13 cellular contexts compared by ENCODE assay signal in the genomic region with DNA sequence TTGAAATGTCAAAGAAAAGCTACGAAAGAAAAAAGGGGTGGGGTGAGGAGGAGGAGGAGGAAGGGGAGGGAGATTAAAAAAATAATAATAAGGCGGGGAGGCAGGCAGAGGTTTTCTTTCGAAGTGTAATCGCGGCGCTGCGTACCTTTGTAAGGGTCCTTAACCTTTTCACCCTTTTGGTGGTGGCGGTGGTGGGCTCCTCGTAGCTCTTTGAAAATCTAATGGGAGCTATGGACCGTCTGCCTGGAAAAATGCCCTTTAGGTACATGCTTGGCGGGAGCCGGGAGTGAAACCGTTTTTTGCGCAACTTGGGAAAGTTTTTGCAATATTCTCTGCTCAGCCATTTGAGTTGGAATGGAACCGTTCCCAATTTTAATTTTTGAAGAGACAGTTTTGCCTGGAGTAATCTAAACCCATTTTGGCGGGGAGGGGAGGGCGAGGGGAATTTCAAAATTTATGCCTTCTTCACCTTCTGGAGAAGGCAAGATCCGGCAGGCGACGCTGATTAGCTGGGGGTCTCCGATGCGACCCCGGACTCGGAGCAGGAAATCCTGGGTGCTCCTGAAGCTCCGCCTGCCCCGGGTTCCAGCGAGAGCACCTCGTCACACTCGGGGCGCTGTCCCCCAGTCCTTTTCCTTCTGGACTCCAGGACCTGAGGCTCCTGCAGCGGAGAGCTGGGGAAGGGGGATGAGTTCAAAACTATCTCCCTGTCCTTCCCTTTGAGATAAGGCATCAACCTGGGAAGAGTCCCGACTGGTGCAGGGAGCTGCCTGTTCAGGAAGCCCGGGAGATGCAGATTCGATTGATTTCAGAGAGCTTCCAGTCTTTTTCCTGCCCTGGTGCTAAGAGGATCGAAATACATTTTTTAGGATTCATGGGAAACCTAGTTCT.
DNase-seq lines count a peak whose midpoint lies in the region; ATAC-seq and TF ChIP-seq lines count a peak whose summit lies in the region.
"Had no signal": no experiment of that assay in that cellular context is flagged by ENCODE, and none has a peak within 500 bp of the region (broad histone marks: within the 10 kb centered on the region; RNA-seq: fewer than 3 reads in every experiment).

No MANE protein-coding gene starts in this region.

- no peak overlapping the region for H2AFZ ChIP-seq in ACC112 (ENCODE audit: low read length, unreplicated experiment)

- no peak overlapping the region for H3K27ac Mint-ChIP-seq in HFFc6
- H3K27ac Mint-ChIP-seq in mesothelial cell of epicardium: no peak overlapping the region
- H3K27ac Mint-ChIP-seq: activated naive CD8-positive, alpha-beta T cell treated with anti-CD3 and anti-CD28 coated beads, Interleukin-2, amount 10 ng/mL, durations not matched to agents 7 days and 5 days; stimulated activated naive CD8-positive, alpha-beta T cell treated with anti-CD3 and anti-CD28 coated beads, Interleukin-15, Interleukin-2, amounts not matched to agents 100 ng/mL and 50 ng/mL, for 24 hours had no signal

- H3K4me3 Mint-ChIP-seq in HFFc6: peak overlapping the region; percentile 85
- H3K4me3 Mint-ChIP-seq in mesothelial cell of epicardium: peak overlapping the region; percentile 73

- H3K9me3 Mint-ChIP-seq in HFFc6: no peaks in the 10 kb centered on the region
- H3K9me3 Mint-ChIP-seq in mesothelial cell of epicardium: peaks cover 3% of the 10 kb centered on the region
- H3K9me3 Mint-ChIP-seq: activated naive CD8-positive, alpha-beta T cell treated with anti-CD3 and anti-CD28 coated beads, Interleukin-2, amount 10 ng/mL, durations not matched to agents 7 days and 5 days; stimulated activated naive CD8-positive, alpha-beta T cell treated with anti-CD3 and anti-CD28 coated beads, Interleukin-15, Interleukin-2, amounts not matched to agents 100 ng/mL and 50 ng/mL, for 24 hours had no signal

- no peak for DNase-seq in HFFc6
- DNase-seq in esophagus muscularis mucosa (ENCODE audit: extremely low spot score): no peak
- DNase-seq in mesothelial cell of epicardium (ENCODE audit: low spot score in 2 of 2, unreplicated experiment in 2 of 2): no peak
- DNase-seq in NCI-H446 (lab: John Stamatoyannopoulos, UW): no peak
- no peak for DNase-seq in HuH-7.5 (ENCODE audit: low spot score)
- DNase-seq in NCI-H1092 (lab: John Stamatoyannopoulos, UW): no peak
- DNase-seq: activated naive CD8-positive, alpha-beta T cell treated with anti-CD3 and anti-CD28 coated beads, Interleukin-2, amount 10 ng/mL, durations not matched to agents 7 days and 5 days; COR-L47; NK-92 treated with Interleukin-12 subunit alpha and Interleukin-12 subunit beta, amount 100 ng/mL, for 24 hours had no signal

- no peak for TF ChIP-seq CTCF in HFFc6 (IDR thresholded peaks at IDR 0.05)
- TF ChIP-seq CTCF in esophagus muscularis mucosa (IDR thresholded peaks at IDR 0.05): no peak
- TF ChIP-seq CTCF in mesothelial cell of epicardium (IDR thresholded peaks at IDR 0.05; ENCODE audit: unreplicated experiment): no peak

- peaks cover 21% of the 10 kb centered on the region for H3K4me1 Mint-ChIP-seq in HFFc6 (ENCODE audit: low read depth)
- H3K4me1 Mint-ChIP-seq in mesothelial cell of epicardium: peaks cover 11% of the 10 kb centered on the region

- no peaks in the 10 kb centered on the region for H3K36me3 Mint-ChIP-seq in HFFc6 (ENCODE audit: low read depth)
- no peaks in the 10 kb centered on the region for H3K36me3 Mint-ChIP-seq in mesothelial cell of epicardium
- H3K36me3 Mint-ChIP-seq: activated naive CD8-positive, alpha-beta T cell treated with anti-CD3 and anti-CD28 coated beads, Interleukin-2, amount 10 ng/mL, durations not matched to agents 7 days and 5 days; IgD-negative memory B cell had no signal

- no peak for ATAC-seq in HG02678 (IDR thresholded peaks at IDR 0.05; ENCODE audit: unreplicated experiment)

- intact Hi-C loops in esophagus muscularis mucosa (cut with DNase I): no loop called here

- no peaks in the 10 kb centered on the region for H3K9me3 ChIP-seq in esophagus muscularis mucosa

- H3K4me3 ChIP-seq in ACC112 (ENCODE audit: low read depth, low read length): peak overlapping the region; percentile 71
- H3K4me3 ChIP-seq in esophagus muscularis mucosa: peak overlapping the region; percentile 44 to 57 (median 46)

- TF ChIP-seq POLR2A in esophagus muscularis mucosa (IDR thresholded peaks at IDR 0.05; ENCODE audit: low read depth): no peak

- WGBS in esophagus muscularis mucosa: 10% methylated on average over 22 of the region's 35 CpGs

- peaks cover 51% of the 10 kb centered on the region for H3K27me3 Mint-ChIP-seq in HFFc6 (ENCODE audit: insufficient read depth)
- peaks cover 85% of the 10 kb centered on the region for H3K27me3 Mint-ChIP-seq in mesothelial cell of epicardium (ENCODE audit: low read depth)

- H3K79me2 ChIP-seq in ACC112 (ENCODE audit: control insufficient read depth, insufficient read depth, low read length, unreplicated experiment): no peaks in the 10 kb centered on the region

- H3K4me1 ChIP-seq in ACC112 (ENCODE audit: control insufficient read depth, insufficient read depth, low read length, unreplicated experiment) (peaks cover 4% of the 10 kb centered on the region), esophagus muscularis mucosa (peaks cover 13 to 21% (median 19%) of the 10 kb centered on the region in 4 donors)

- TF ChIP-seq EP300 in esophagus muscularis mucosa (IDR thresholded peaks at IDR 0.05): no peak

- H3K36me3 ChIP-seq in ACC112 (ENCODE audit: insufficient read depth, low read length) (no peaks in the 10 kb centered on the region), esophagus muscularis mucosa (no peaks in the 10 kb centered on the region)

- peaks cover 64% of the 10 kb centered on the region for H3K27me3 ChIP-seq in ACC112 (ENCODE audit: insufficient read depth, low read length)
- peaks cover 0 to 79% (median 12%) of the 10 kb centered on the region in 4 donors for H3K27me3 ChIP-seq in esophagus muscularis mucosa

- H3K27ac ChIP-seq in ACC112 (ENCODE audit: low read depth, low read length): no peak overlapping the region
- H3K27ac ChIP-seq in esophagus muscularis mucosa (replicated peaks in 1 of 4): no peak overlapping the region
